Comparison of ENCODE assay signal across 23 cellular contexts in genomic region chr2:127621981-127622431, GRCh38. TPM values are rescaled to one million over a fixed set of nuclear protein-coding genes. Genes with fewer than 3 reads are reported as not detected.
DNase-seq lines count a peak whose midpoint lies in the region; ATAC-seq and TF ChIP-seq lines count a peak whose summit lies in the region.
"Had no signal": no experiment of that assay in that cellular context is flagged by ENCODE, and none has a peak within 500 bp of the region (broad histone marks: within the 10 kb centered on the region; RNA-seq: fewer than 3 reads in every experiment).

No MANE protein-coding gene starts in this region.

- H3K36me3 ChIP-seq in BLaER1 = no peaks in the 10 kb centered on the region
- H3K36me3 ChIP-seq in DND-41 (ENCODE audit: insufficient read depth, low read length) = peaks cover 68% of the 10 kb centered on the region
- no peaks in the 10 kb centered on the region for H3K36me3 ChIP-seq in OCI-LY7 (ENCODE audit: insufficient read depth, low read length)
- H3K36me3 ChIP-seq: heart left ventricle, thoracic aorta had no signal

- no peak overlapping the region for H3K9ac ChIP-seq in BLaER1
- peak overlapping the region; percentile 29; the same call in 1 of the 2 replicates for H3K9ac ChIP-seq in DND-41 (ENCODE audit: low read depth, low read length)

- H3K9me3 Mint-ChIP-seq in chondrocyte (ENCODE audit: low read depth) = no peaks in the 10 kb centered on the region
- H3K9me3 Mint-ChIP-seq: activated naive CD8-positive, alpha-beta T cell treated with anti-CD3 and anti-CD28 coated beads for 36 hours; CD4-positive, alpha-beta T cell; stimulated activated effector memory CD8-positive, alpha-beta T cell treated with anti-CD3 and anti-CD28 coated beads, Interleukin-12 subunit alpha, Interleukin-12 subunit beta, amount 100 ng/mL, for 72 hours had no signal

- H3K27ac ChIP-seq in BLaER1 (peak overlapping the region; percentile 27; the same call in 1 of the 2 replicates), DND-41 (ENCODE audit: low read length) (peak overlapping the region; percentile 85), OCI-LY7 (ENCODE audit: low read depth, low read length, poor library complexity, severe bottlenecking) (no peak overlapping the region)
- H3K27ac ChIP-seq: epithelial cell of prostate, heart left ventricle, thoracic aorta had no signal

- H3K4me1 ChIP-seq in BLaER1 = peaks cover 96% of the 10 kb centered on the region
- peaks cover 92% of the 10 kb centered on the region for H3K4me1 ChIP-seq in DND-41 (ENCODE audit: insufficient read depth, low read length)
- no peaks in the 10 kb centered on the region for H3K4me1 ChIP-seq in OCI-LY7 (ENCODE audit: insufficient read depth, low read length, poor library complexity, severe bottlenecking)

- TF ChIP-seq CTCF in DND-41 (IDR thresholded peaks at IDR 0.05; ENCODE audit: borderline replicate concordance, extremely low read depth, low read length, poor library complexity, severe bottlenecking) (no peak), chondrocyte (IDR thresholded peaks at IDR 0.05) (no peak), OCI-LY7 (conservative IDR thresholded peaks at IDR 0.05; ENCODE audit: low read length) (no peak)

- H3K79me2 ChIP-seq in DND-41 (ENCODE audit: insufficient read depth, low read length) (peaks cover 22% of the 10 kb centered on the region), OCI-LY7 (ENCODE audit: insufficient read depth, low read depth, low read length) (no peaks in the 10 kb centered on the region)

- no TSS peak for BruUV-seq in OCI-LY7 (replicated peaks; lab: Mats Ljungman, UMichigan)

- H4K20me1 ChIP-seq in BLaER1 (no peaks in the 10 kb centered on the region), DND-41 (ENCODE audit: insufficient read depth, low read length) (no peaks in the 10 kb centered on the region), OCI-LY7 (ENCODE audit: insufficient read depth, low read length) (no peaks in the 10 kb centered on the region)

- CTCF ChIA-PET in OCI-LY7 (lab: Charles Lee; ENCODE audit: unreplicated experiment) = no interaction called here

- peaks cover 8% of the 10 kb centered on the region for H3K4me1 Mint-ChIP-seq in chondrocyte (ENCODE audit: low read depth)
- H3K4me1 Mint-ChIP-seq: activated naive CD8-positive, alpha-beta T cell treated with anti-CD3 and anti-CD28 coated beads for 36 hours; stimulated activated effector memory CD8-positive, alpha-beta T cell treated with anti-CD3 and anti-CD28 coated beads, Interleukin-12 subunit alpha, Interleukin-12 subunit beta, amount 100 ng/mL, for 72 hours had no signal

- H3K27ac Mint-ChIP-seq in chondrocyte (ENCODE audit: unreplicated experiment) = peak overlapping the region; percentile 32
- H3K27ac Mint-ChIP-seq: activated CD8-positive, alpha-beta T cell treated with anti-CD3 and anti-CD28 coated beads, Interleukin-2, amount 10 ng/mL, durations not matched to agents 7 days and 5 days; activated naive CD8-positive, alpha-beta T cell treated with anti-CD3 and anti-CD28 coated beads for 36 hours; CD4-positive, alpha-beta T cell; stimulated activated effector memory CD8-positive, alpha-beta T cell treated with anti-CD3 and anti-CD28 coated beads, Interleukin-12 subunit alpha, Interleukin-12 subunit beta, amount 100 ng/mL, for 72 hours had no signal

- intact Hi-C loops in sciatic nerve (cut with DNase I) = no loop called here
- intact Hi-C loops in OCI-LY7 (cut with micrococcal nuclease; ENCODE audit: unreplicated experiment) = no loop called here

- no peaks in the 10 kb centered on the region for H3K9me3 ChIP-seq in BLaER1
- H3K9me3 ChIP-seq in DND-41 (ENCODE audit: insufficient read depth, low read length, severe bottlenecking) = no peaks in the 10 kb centered on the region
- no peaks in the 10 kb centered on the region for H3K9me3 ChIP-seq in OCI-LY7 (ENCODE audit: low read length)
- H3K9me3 ChIP-seq: heart left ventricle, thoracic aorta had no signal

- DNase-seq in DND-41 = no peak
- DNase-seq in chondrocyte (ENCODE audit: low spot score) = peak; percentile 90
- DNase-seq in sciatic nerve (ENCODE audit: low spot score) = peak; percentile 32
- no peak for DNase-seq in OCI-LY7 (ENCODE audit: low spot score)
- DNase-seq in activated naive CD4-positive, alpha-beta T cell treated with anti-CD3 and anti-CD28 coated beads, Interleukin-2, amount 50 U/mL, for 16 hours = no peak
- DNase-seq: activated CD8-positive, alpha-beta T cell treated with anti-CD3 and anti-CD28 coated beads, Interleukin-2, amount 10 ng/mL, durations not matched to agents 7 days and 5 days; activated naive CD8-positive, alpha-beta T cell treated with anti-CD3 and anti-CD28 coated beads for 36 hours; HCEC 1CT; mesendoderm; NCI-H1092 treated with DMSO at 0.1 percent for 48 hours; NCI-H2081; NCI-H345; occipital lobe had no signal

- ATAC-seq in DND-41 (ENCODE audit: insufficient read depth, low read depth) (no peak), sciatic nerve (no peak), GM21619 (IDR thresholded peaks at IDR 0.05; ENCODE audit: unreplicated experiment) (no peak)
- ATAC-seq: activated CD8-positive, alpha-beta T cell treated with anti-CD3 and anti-CD28 coated beads, Interleukin-2, amount 10 ng/mL, durations not matched to agents 7 days and 5 days; heart left ventricle; stimulated activated effector memory CD8-positive, alpha-beta T cell treated with anti-CD3 and anti-CD28 coated beads, Interleukin-12 subunit alpha, Interleukin-12 subunit beta, amount 100 ng/mL, for 72 hours had no signal

- no peaks in the 10 kb centered on the region for H3K9me2 ChIP-seq in OCI-LY7 (ENCODE audit: insufficient read depth, low read length)

- no peak overlapping the region for H3K4me3 Mint-ChIP-seq in chondrocyte (ENCODE audit: unreplicated experiment)
- H3K4me3 Mint-ChIP-seq: activated CD8-positive, alpha-beta T cell treated with anti-CD3 and anti-CD28 coated beads, Interleukin-2, amount 10 ng/mL, durations not matched to agents 7 days and 5 days; activated naive CD8-positive, alpha-beta T cell treated with anti-CD3 and anti-CD28 coated beads for 36 hours; CD4-positive, alpha-beta T cell; stimulated activated effector memory CD8-positive, alpha-beta T cell treated with anti-CD3 and anti-CD28 coated beads, Interleukin-12 subunit alpha, Interleukin-12 subunit beta, amount 100 ng/mL, for 72 hours had no signal

- H3K27me3 ChIP-seq in BLaER1 (no peaks in the 10 kb centered on the region), DND-41 (ENCODE audit: insufficient read depth, low read length, poor library complexity) (no peaks in the 10 kb centered on the region)

- H3K4me2 ChIP-seq in BLaER1 (peak overlapping the region; percentile 99), DND-41 (ENCODE audit: insufficient read depth, low read length) (no peak overlapping the region; the same call in 1 of the 2 replicates), OCI-LY7 (ENCODE audit: low read length) (no peak overlapping the region)
- H3K4me2 ChIP-seq: smooth muscle cell had no signal

- H3K4me3 ChIP-seq in BLaER1 = no peak overlapping the region
- H3K4me3 ChIP-seq in DND-41 (ENCODE audit: low read depth in 1 of 2, low read length in 2 of 2) = no peak overlapping the region
- no peak overlapping the region for H3K4me3 ChIP-seq in OCI-LY7 (ENCODE audit: low read depth, low read length, poor library complexity, severe bottlenecking)
- H3K4me3 ChIP-seq: heart left ventricle, smooth muscle cell, thoracic aorta had no signal

- POLR2A ChIA-PET in OCI-LY7 (lab: Charles Lee) = no interaction called here

- H3K36me3 Mint-ChIP-seq in chondrocyte (ENCODE audit: low read depth) = no peaks in the 10 kb centered on the region
- H3K36me3 Mint-ChIP-seq: activated naive CD8-positive, alpha-beta T cell treated with anti-CD3 and anti-CD28 coated beads for 36 hours; stimulated activated effector memory CD8-positive, alpha-beta T cell treated with anti-CD3 and anti-CD28 coated beads, Interleukin-12 subunit alpha, Interleukin-12 subunit beta, amount 100 ng/mL, for 72 hours had no signal

- H2AFZ ChIP-seq in DND-41 (ENCODE audit: low read depth, low read length) (no peak overlapping the region), OCI-LY7 (ENCODE audit: low read length) (no peak overlapping the region)

- H3K27me3 Mint-ChIP-seq in chondrocyte (ENCODE audit: low read depth) = no peaks in the 10 kb centered on the region
- H3K27me3 Mint-ChIP-seq: activated naive CD8-positive, alpha-beta T cell treated with anti-CD3 and anti-CD28 coated beads for 36 hours; CD4-positive, alpha-beta T cell had no signal

RNA-seq across cellular contexts. Expression of gene GPR17, which starts 23.9 kb away (rescaled TPM):
- total RNA-seq in chondrocyte (not detected in 3 replicates), sciatic nerve (4.6 TPM), OCI-LY7 (2022) (not detected in 2 replicates)
- total RNA-seq in OCI-LY7 (2014; rRNA removed; shearing (Covaris generic)) = 0.22 TPM in 1 of 2 replicates, not detected in the other
- total RNA-seq: activated CD8-positive, alpha-beta T cell treated with anti-CD3 and anti-CD28 coated beads, Interleukin-2, amount 10 ng/mL, durations not matched to agents 7 days and 5 days; activated naive CD8-positive, alpha-beta T cell treated with anti-CD3 and anti-CD28 coated beads for 36 hours; CD4-positive, alpha-beta T cell; renal cortical epithelial cell; smooth muscle cell; T-helper 1 cell treated with Interleukin-12 subunit alpha and Interleukin-12 subunit beta and Interleukin-4 antibody, amounts not matched to agents 30 ng/mL and 1 ng/mL, for 36 hours; thoracic aorta had no signal

RNA-seq across cellular contexts. Expression of gene LIMS2, which starts 53.3 kb away (rescaled TPM):
- total RNA-seq in chondrocyte = 75.3 to 173 TPM (median 171 TPM) in 3 replicates
- total RNA-seq in sciatic nerve = 194 TPM
- 0.44 and 1.6 TPM in 2 replicates for total RNA-seq in OCI-LY7 (2014; rRNA removed; shearing (Covaris generic))
- 24.4 and 24.9 TPM in 2 replicates for total RNA-seq in OCI-LY7 (2022)

Comparison
In these comparisons a context has a peak if more than half of its experiments do, and no peak if none do; other contexts are left out.
1. DNase-seq: peak in chondrocyte (single experiment) and sciatic nerve (single experiment); none in DND-41 (single experiment), OCI-LY7 (single experiment) and activated naive CD4-positive, alpha-beta T cell treated with anti-CD3 and anti-CD28 coated beads, Interleukin-2, amount 50 U/mL, for 16 hours (single experiment).